15 cellular contexts compared by ENCODE assay signal in genomic region chr4:8332891-8333331, GRCh38.
"Had no signal": no experiment of that assay in that cellular context is flagged by ENCODE, and none has a peak within 500 bp of the region (broad histone marks: within the 10 kb centered on the region; RNA-seq: fewer than 3 reads in every experiment).

No MANE protein-coding gene starts in this region.

- H3K27me3 ChIP-seq: gastrocnemius medialis, neutrophil, right atrium auricular region, SJCRH30, upper lobe of left lung had no signal

- H3K36me3 ChIP-seq: gastrocnemius medialis, neutrophil, right atrium auricular region, SJCRH30, upper lobe of left lung had no signal

- H3K4me1 Mint-ChIP-seq: naive thymus-derived CD4-positive, alpha-beta T cell; stimulated activated memory B cell treated with anti-CD40 and anti-IgM and Interleukin-4, amounts not matched to agents 10 μg/mL and 1 μg/mL and 100 μg/mL, for 72 hours had no signal

- H3K36me3 Mint-ChIP-seq: naive thymus-derived CD4-positive, alpha-beta T cell; stimulated activated memory B cell treated with anti-CD40 and anti-IgM and Interleukin-4, amounts not matched to agents 10 μg/mL and 1 μg/mL and 100 μg/mL, for 72 hours had no signal

- H3K4me3 Mint-ChIP-seq: activated naive CD8-positive, alpha-beta T cell; naive thymus-derived CD4-positive, alpha-beta T cell; stimulated activated memory B cell treated with anti-CD40 and anti-IgM and Interleukin-4, amounts not matched to agents 10 μg/mL and 1 μg/mL and 100 μg/mL, for 72 hours; T-helper 2 cell treated with Interferon-gamma antibody and Interleukin-4, amounts not matched to agents 5 μg/mL and 100 μg/mL, for 36 hours had no signal

- ATAC-seq: gastrocnemius medialis; naive thymus-derived CD4-positive, alpha-beta T cell; stimulated activated memory B cell treated with anti-CD40 and anti-IgM and Interleukin-4, amounts not matched to agents 10 μg/mL and 1 μg/mL and 100 μg/mL, for 72 hours had no signal

- H3K4me1 ChIP-seq: SJCRH30 had no signal

- H3K9me3 ChIP-seq: gastrocnemius medialis, neutrophil, upper lobe of left lung had no signal

- H3K27ac Mint-ChIP-seq: activated naive CD8-positive, alpha-beta T cell; naive thymus-derived CD4-positive, alpha-beta T cell; stimulated activated memory B cell treated with anti-CD40 and anti-IgM and Interleukin-4, amounts not matched to agents 10 μg/mL and 1 μg/mL and 100 μg/mL, for 72 hours; T-helper 2 cell treated with Interferon-gamma antibody and Interleukin-4, amounts not matched to agents 5 μg/mL and 100 μg/mL, for 36 hours had no signal

- H3K27ac ChIP-seq: neutrophil, right atrium auricular region, SJCRH30, upper lobe of left lung had no signal

- H3K4me3 ChIP-seq: gastrocnemius medialis, right atrium auricular region, SJCRH30, smooth muscle cell, upper lobe of left lung had no signal

- DNase-seq: activated CD4-positive, alpha-beta T cell treated with anti-CD3 and anti-CD28 coated beads for 4 hours; activated gamma-delta T cell; amygdala; naive thymus-derived CD4-positive, alpha-beta T cell; SJCRH30; stimulated activated CD4-positive, alpha-beta T cell treated with anti-CD3 and anti-CD28 coated beads, Interleukin-1b, Interleukin-23, amount 100 ng/mL, for 48 hours; SW 1271; upper lobe of left lung had no signal
